ENCODE assay signal across 8 cellular contexts in the genomic region with DNA sequence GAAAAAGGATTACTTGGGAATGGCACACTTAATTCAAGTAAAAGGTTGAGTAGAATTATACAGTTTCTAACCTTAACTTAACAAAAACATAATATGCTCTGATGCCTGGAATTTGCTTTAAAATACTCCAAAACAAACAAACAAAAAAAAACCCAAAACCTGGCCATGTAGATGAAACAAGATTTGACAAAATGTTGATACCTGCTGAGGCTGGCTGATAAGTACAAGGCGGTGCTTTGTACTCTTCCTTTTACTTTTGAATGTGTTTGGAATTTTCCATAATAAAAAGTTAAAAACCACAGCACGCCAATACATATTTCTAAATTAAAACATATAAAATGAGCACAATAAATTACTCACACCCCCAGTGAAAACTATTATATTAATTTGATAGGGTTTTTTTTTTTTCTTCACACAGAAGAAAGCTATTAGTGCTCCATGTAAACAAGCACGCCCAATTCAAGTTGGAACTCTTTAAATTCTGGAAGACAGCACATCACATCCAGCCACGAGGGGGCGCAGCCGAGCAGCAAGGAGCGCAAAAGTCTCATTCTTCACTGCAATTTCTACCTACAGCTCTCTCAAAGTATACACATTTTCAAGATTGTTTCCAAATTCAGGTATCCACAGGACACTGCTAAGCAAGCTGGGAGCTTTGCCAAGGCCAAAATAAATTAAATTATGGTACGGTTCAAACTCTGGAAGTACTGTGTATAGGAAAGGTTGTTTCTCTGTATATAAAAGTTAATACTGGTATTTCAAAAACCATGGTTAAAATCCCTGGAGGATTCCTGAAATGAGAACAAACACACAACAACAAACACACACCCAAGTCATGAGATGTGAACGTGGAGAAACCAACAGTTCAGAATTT. TPM values are rescaled to one million over a fixed set of nuclear protein-coding genes. Genes with fewer than 3 reads are reported as not detected.
DNase-seq lines count a peak whose midpoint lies in the region; ATAC-seq and TF ChIP-seq lines count a peak whose summit lies in the region.

No MANE protein-coding gene starts in this region.

- H3K9me3 Mint-ChIP-seq in nephron = no peaks in the 10 kb centered on the region

- H3K36me3 Mint-ChIP-seq in nephron (ENCODE audit: low read depth) = no peaks in the 10 kb centered on the region

- H3K27me3 ChIP-seq in OCI-LY3 (ENCODE audit: low read depth, low read length) = no peaks in the 10 kb centered on the region

- ATAC-seq in esophagus mucosa (peak; percentile 14), HG02852 (IDR thresholded peaks at IDR 0.05; ENCODE audit: unreplicated experiment) (no peak)
- ATAC-seq in stimulated activated naive CD8-positive, alpha-beta T cell treated with anti-CD3 and anti-CD28 coated beads, Interleukin-15, Interleukin-2, amounts not matched to agents 100 U/mL and 50 U/mL, for 24 hours = no peak

- no peaks in the 10 kb centered on the region for H3K9me3 ChIP-seq in OCI-LY3 (ENCODE audit: insufficient read depth, low read length)

- H3K4me1 Mint-ChIP-seq in nephron = peaks cover 91% of the 10 kb centered on the region

- H3K9ac ChIP-seq in OCI-LY3 (ENCODE audit: low read length) = no peak overlapping the region

- peaks cover 94% of the 10 kb centered on the region for H4K20me1 ChIP-seq in OCI-LY3 (ENCODE audit: insufficient read depth, low read length)

- peak; percentile 95 for TF ChIP-seq CTCF in OCI-LY3 (IDR thresholded peaks at IDR 0.05; ENCODE audit: low read depth, low read length)
- TF ChIP-seq CTCF in nephron (IDR thresholded peaks at IDR 0.05; ENCODE audit: unreplicated experiment in 3 of 3) = peak; percentile 90 to 96 (median 94)

- H3K4me2 ChIP-seq in OCI-LY3 (ENCODE audit: low read length) = no peak overlapping the region

- no peak overlapping the region for H2AFZ ChIP-seq in OCI-LY3 (ENCODE audit: low read depth, low read length)

- no peak overlapping the region for H3K27ac ChIP-seq in OCI-LY3 (ENCODE audit: low read length)

- H3K27ac Mint-ChIP-seq in nephron = peak overlapping the region; percentile 82 to 97 (median 90)

- H3K36me3 ChIP-seq in OCI-LY3 (replicated peaks; ENCODE audit: low read depth, low read length) = no peaks in the 10 kb centered on the region

- H3K4me3 ChIP-seq in OCI-LY3 (ENCODE audit: low read length) = no peak overlapping the region

- H3K4me1 ChIP-seq in OCI-LY3 (ENCODE audit: low read length) = peaks cover 80% of the 10 kb centered on the region

- DNase-seq in C1 segment of cervical spinal cord (lab: John Stamatoyannopoulos, UW) (peak in 12 of 14 donors; percentile 35 to 87 (median 74)), HUDEP-2 (lab: John Stamatoyannopoulos, UW; ENCODE audit: unreplicated experiment in 76 of 76) (peak in 69 of 76 experiments; percentile 9 to 82 (median 62)), activated T-cell treated with anti-CD3 and anti-CD28 coated beads for 4 hours (peak; percentile 86)
- DNase-seq in stimulated activated naive CD8-positive, alpha-beta T cell treated with anti-CD3 and anti-CD28 coated beads, Interleukin-15, Interleukin-2, amounts not matched to agents 100 U/mL and 50 U/mL, for 24 hours = peak; percentile 91

- peak overlapping the region; percentile 52 to 77 (median 76) for H3K4me3 Mint-ChIP-seq in nephron

- no peaks in the 10 kb centered on the region for H3K27me3 Mint-ChIP-seq in nephron (ENCODE audit: low read depth)

- H3K79me2 ChIP-seq in OCI-LY3 (ENCODE audit: low read length) = peaks cover 97% of the 10 kb centered on the region

RNA-seq across cellular contexts. Expression of a gene that starts 7.5 kb away (rescaled TPM):
- 21.9 TPM for total RNA-seq in esophagus mucosa
